In the genomic region with DNA sequence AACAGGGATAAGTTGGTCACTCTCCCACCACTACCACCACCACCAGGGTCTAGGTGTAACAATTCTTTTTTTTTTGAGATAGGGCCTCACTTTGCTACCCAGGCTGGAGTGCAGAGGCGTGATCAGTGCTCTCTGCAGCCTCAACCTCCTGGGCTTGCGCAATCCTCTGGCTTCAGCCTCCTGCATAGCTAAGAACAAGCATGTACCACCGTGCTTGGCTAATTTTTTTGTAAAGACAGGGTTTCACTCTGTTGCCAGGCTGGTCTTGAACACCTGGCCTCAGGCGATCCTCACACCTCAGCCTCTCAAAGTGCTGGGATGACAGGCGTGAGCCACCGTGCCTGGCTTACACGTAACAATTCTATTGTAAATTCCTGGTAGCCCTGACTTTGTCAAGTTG, we compare ENCODE assay signal across 16 cellular contexts.
"Had no signal": no experiment of that assay in that cellular context is flagged by ENCODE, and none has a peak within 500 bp of the region (broad histone marks: within the 10 kb centered on the region; RNA-seq: fewer than 3 reads in every experiment).

No MANE protein-coding gene starts in this region.

- H3K36me3 ChIP-seq: adrenal gland, esophagus muscularis mucosa, left ventricle myocardium inferior, tibial artery had no signal

- DNase-seq: activated CD4-positive, alpha-beta memory T cell treated with anti-CD3 and anti-CD28 coated beads, Interleukin-2, amount 10 ng/mL, durations not matched to agents 7 days and 5 days; activated CD4-positive, CD25-positive, alpha-beta regulatory T cell treated with anti-CD3 and anti-CD28 coated beads, Interleukin-2, amount 50 U/mL, for 72 hours; activated T-cell treated with anti-CD3 and anti-CD28 coated beads, Interleukin-2, amount 50 U/mL, for 24 hours; adrenal gland; foreskin fibroblast; hippocampal formation; kidney; left ventricle myocardium inferior; naive thymus-derived CD8-positive, alpha-beta T cell; stimulated activated CD4-positive, alpha-beta T cell treated with anti-CD3 and anti-CD28 coated beads, Interleukin-15, amount 100 ng/mL, for 24 hours; stimulated activated CD4-positive, alpha-beta T cell treated with anti-CD3 and anti-CD28 coated beads, Interleukin-4, amount 100 ng/mL, for 1 hour; stimulated activated naive B cell treated with anti-CD40 and anti-IgM and Interleukin-4, amounts not matched to agents 10 μg/mL and 1 μg/mL and 100 μg/mL, for 72 hours; tibial artery had no signal

- H3K27ac ChIP-seq: adrenal gland, esophagus muscularis mucosa, left ventricle myocardium inferior, parathyroid adenoma, tibial artery had no signal

- H3K4me3 ChIP-seq: adrenal gland, esophagus muscularis mucosa, left ventricle myocardium inferior, mucosa of descending colon, tibial artery had no signal

- H3K27me3 ChIP-seq: adrenal gland, esophagus muscularis mucosa had no signal

- H3K9me3 ChIP-seq: adrenal gland, esophagus muscularis mucosa, left ventricle myocardium inferior, mucosa of descending colon, tibial artery had no signal

- H3K4me1 ChIP-seq: adrenal gland, left ventricle myocardium inferior, parathyroid adenoma, tibial artery had no signal

- ATAC-seq: mucosa of descending colon; naive thymus-derived CD8-positive, alpha-beta T cell; stimulated activated naive B cell treated with anti-CD40 and anti-IgM and Interleukin-4, amounts not matched to agents 10 μg/mL and 1 μg/mL and 100 μg/mL, for 72 hours had no signal
